Comparison of ENCODE assay signal across 30 cellular contexts in the genomic region with DNA sequence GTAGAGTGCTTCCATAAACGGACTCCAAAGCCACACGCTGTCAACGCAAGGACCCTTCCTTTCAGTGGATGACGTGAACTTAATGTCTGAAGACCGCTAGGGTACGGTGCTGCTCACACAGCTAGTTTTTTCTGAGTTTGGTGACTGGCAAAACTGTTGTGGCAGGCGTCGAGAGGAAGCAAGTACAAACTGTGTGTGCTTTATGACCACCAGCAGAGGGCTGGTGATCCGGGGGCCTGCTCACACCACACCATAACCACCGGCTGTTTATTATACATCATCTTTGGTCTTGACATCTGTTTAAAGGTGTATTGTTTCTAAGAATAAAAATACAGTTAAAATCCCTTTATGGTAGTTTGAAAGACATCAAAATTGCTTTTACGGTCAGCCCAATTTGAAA. TPM values are rescaled to one million over a fixed set of nuclear protein-coding genes. Genes with fewer than 3 reads are reported as not detected.
"Had no signal": no experiment of that assay in that cellular context is flagged by ENCODE, and none has a peak within 500 bp of the region (broad histone marks: within the 10 kb centered on the region; RNA-seq: fewer than 3 reads in every experiment).

No MANE protein-coding gene starts in this region.

- H3K36me3 Mint-ChIP-seq: activated CD4-positive, alpha-beta memory T cell treated with anti-CD3 and anti-CD28 coated beads for 36 hours; activated naive CD4-positive, alpha-beta T cell treated with anti-CD3 and anti-CD28 coated beads, Interleukin-2, amount 50 U/mL, for 24 hours; immature natural killer cell; memory B cell; naive thymus-derived CD8-positive, alpha-beta T cell had no signal

- H3K27ac ChIP-seq: heart left ventricle, parathyroid adenoma, right atrium auricular region, upper lobe of left lung, vagina had no signal

- H3K9ac ChIP-seq: parathyroid adenoma had no signal

- H3K4me3 Mint-ChIP-seq: activated CD4-positive, alpha-beta memory T cell treated with anti-CD3 and anti-CD28 coated beads for 36 hours; activated CD4-positive, alpha-beta T cell treated with anti-CD3 and anti-CD28 coated beads, Interleukin-2, amount 10 ng/mL, durations not matched to agents 24 days and 14 days; activated naive CD4-positive, alpha-beta T cell treated with anti-CD3 and anti-CD28 coated beads, Interleukin-2, amount 50 U/mL, for 24 hours; activated naive CD8-positive, alpha-beta T cell treated with anti-CD3 and anti-CD28 coated beads, Interleukin-2, amount 50 U/mL, for 24 hours; activated T-cell treated with anti-CD3 and anti-CD28 coated beads, Interleukin-2, amount 50 U/mL, for 4 hours; activated T-helper 17 cell treated with anti-CD3 and anti-CD28 coated beads, Interleukin-2, amount 50 U/mL, for 72 hours; immature natural killer cell; memory B cell; naive thymus-derived CD8-positive, alpha-beta T cell; neural crest cell; stimulated activated naive CD8-positive, alpha-beta T cell treated with anti-CD3 and anti-CD28 coated beads, Interleukin-15, amount 100 ng/mL, for 72 hours; T-helper 2 cell treated with Interferon-gamma antibody and Interleukin-4, amounts not matched to agents 5 μg/mL and 100 μg/mL, for 36 hours had no signal

- H3K4me3 ChIP-seq: heart left ventricle, right atrium auricular region, upper lobe of left lung, vagina had no signal

- H3K27ac Mint-ChIP-seq: activated CD4-positive, alpha-beta memory T cell treated with anti-CD3 and anti-CD28 coated beads for 36 hours; activated CD4-positive, alpha-beta T cell treated with anti-CD3 and anti-CD28 coated beads, Interleukin-2, amount 10 ng/mL, durations not matched to agents 24 days and 14 days; activated naive CD4-positive, alpha-beta T cell treated with anti-CD3 and anti-CD28 coated beads, Interleukin-2, amount 50 U/mL, for 24 hours; activated naive CD8-positive, alpha-beta T cell treated with anti-CD3 and anti-CD28 coated beads, Interleukin-2, amount 50 U/mL, for 24 hours; activated T-helper 17 cell treated with anti-CD3 and anti-CD28 coated beads, Interleukin-2, amount 50 U/mL, for 72 hours; immature natural killer cell; memory B cell; naive thymus-derived CD8-positive, alpha-beta T cell; T-helper 2 cell treated with Interferon-gamma antibody and Interleukin-4, amounts not matched to agents 5 μg/mL and 100 μg/mL, for 36 hours had no signal

- ATAC-seq: esophagus mucosa; heart left ventricle; left colon; naive thymus-derived CD8-positive, alpha-beta T cell; stimulated activated naive CD8-positive, alpha-beta T cell treated with anti-CD3 and anti-CD28 coated beads, Interleukin-15, amount 100 ng/mL, for 72 hours had no signal

- H3K27me3 ChIP-seq: heart left ventricle, right atrium auricular region, upper lobe of left lung, vagina had no signal

- H3K79me2 ChIP-seq: parathyroid adenoma had no signal

- FAIRE-seq: kidney, TTC549 had no signal

- H3K36me3 ChIP-seq: heart left ventricle, right atrium auricular region, vagina had no signal

- H3K27me3 Mint-ChIP-seq: stimulated activated naive CD8-positive, alpha-beta T cell treated with anti-CD3 and anti-CD28 coated beads, Interleukin-15, amount 100 ng/mL, for 72 hours had no signal

- H3K9me3 ChIP-seq: heart left ventricle, right atrium auricular region, upper lobe of left lung, vagina had no signal

- H3K9me3 Mint-ChIP-seq: activated CD4-positive, alpha-beta memory T cell treated with anti-CD3 and anti-CD28 coated beads for 36 hours; activated CD4-positive, alpha-beta T cell treated with anti-CD3 and anti-CD28 coated beads, Interleukin-2, amount 10 ng/mL, durations not matched to agents 24 days and 14 days; activated naive CD4-positive, alpha-beta T cell treated with anti-CD3 and anti-CD28 coated beads, Interleukin-2, amount 50 U/mL, for 24 hours; activated naive CD8-positive, alpha-beta T cell treated with anti-CD3 and anti-CD28 coated beads, Interleukin-2, amount 50 U/mL, for 24 hours; activated T-cell treated with anti-CD3 and anti-CD28 coated beads, Interleukin-2, amount 50 U/mL, for 4 hours; activated T-helper 17 cell treated with anti-CD3 and anti-CD28 coated beads, Interleukin-2, amount 50 U/mL, for 72 hours; immature natural killer cell; memory B cell; naive thymus-derived CD8-positive, alpha-beta T cell; neural crest cell; stimulated activated naive CD8-positive, alpha-beta T cell treated with anti-CD3 and anti-CD28 coated beads, Interleukin-15, amount 100 ng/mL, for 72 hours; T-helper 2 cell treated with Interferon-gamma antibody and Interleukin-4, amounts not matched to agents 5 μg/mL and 100 μg/mL, for 36 hours had no signal

- DNase-seq: activated CD4-positive, alpha-beta T cell treated with anti-CD3 and anti-CD28 coated beads, Interleukin-2, amount 10 ng/mL, durations not matched to agents 24 days and 14 days; activated CD4-positive, CD25-positive, alpha-beta regulatory T cell treated with anti-CD3 and anti-CD28 coated beads, Interleukin-2, amount 50 U/mL, for 72 hours; activated T-cell treated with anti-CD3 and anti-CD28 coated beads, Interleukin-2, amount 50 U/mL, for 4 hours; amygdala; caudate nucleus; foreskin fibroblast; heart left ventricle; hypothalamus; immature natural killer cell; kidney; left colon; naive thymus-derived CD8-positive, alpha-beta T cell; nucleus accumbens; stimulated activated naive CD8-positive, alpha-beta T cell treated with anti-CD3 and anti-CD28 coated beads, Interleukin-15, amount 100 ng/mL, for 72 hours; substantia nigra; upper lobe of left lung had no signal

- H3K4me1 Mint-ChIP-seq: activated naive CD4-positive, alpha-beta T cell treated with anti-CD3 and anti-CD28 coated beads, Interleukin-2, amount 50 U/mL, for 24 hours; immature natural killer cell; memory B cell; stimulated activated naive CD8-positive, alpha-beta T cell treated with anti-CD3 and anti-CD28 coated beads, Interleukin-15, amount 100 ng/mL, for 72 hours had no signal

- H3K4me1 ChIP-seq: vagina had no signal

- H2AFZ ChIP-seq: parathyroid adenoma had no signal

RNA-seq across cellular contexts. Expression of a gene that starts 37.1 kb away (rescaled TPM):
- total RNA-seq: activated CD4-positive, alpha-beta T cell treated with anti-CD3 and anti-CD28 coated beads, Interleukin-2, amount 10 ng/mL, durations not matched to agents 24 days and 14 days; activated CD8-positive, alpha-beta memory T cell treated with anti-CD3 and anti-CD28 coated beads for 36 hours; activated T-cell treated with anti-CD3 and anti-CD28 coated beads, Interleukin-2, amount 50 U/mL, for 4 hours; heart left ventricle; left colon; naive thymus-derived CD8-positive, alpha-beta T cell; neural crest cell; right atrium auricular region had no signal
- polyA plus RNA-seq: heart left ventricle; immature natural killer cell; naive thymus-derived CD8-positive, alpha-beta T cell had no signal

RNA-seq across cellular contexts. Expression of a gene that starts 37.3 kb away (rescaled TPM):
- total RNA-seq: activated CD4-positive, alpha-beta T cell treated with anti-CD3 and anti-CD28 coated beads, Interleukin-2, amount 10 ng/mL, durations not matched to agents 24 days and 14 days; activated CD8-positive, alpha-beta memory T cell treated with anti-CD3 and anti-CD28 coated beads for 36 hours; activated T-cell treated with anti-CD3 and anti-CD28 coated beads, Interleukin-2, amount 50 U/mL, for 4 hours; esophagus mucosa; heart left ventricle; left colon; naive thymus-derived CD8-positive, alpha-beta T cell; neural crest cell; pulmonary artery endothelial cell; right atrium auricular region; vagina had no signal
- polyA plus RNA-seq: heart left ventricle; naive thymus-derived CD8-positive, alpha-beta T cell had no signal
